7 cellular contexts compared by ENCODE assay signal in genomic region chr10:89643431-89643811, GRCh38. TPM values are rescaled to one million over a fixed set of nuclear protein-coding genes. Genes with fewer than 3 reads are reported as not detected.
DNase-seq lines count a peak whose midpoint lies in the region; ATAC-seq, FAIRE-seq and TF ChIP-seq lines count a peak whose summit lies in the region.

No MANE protein-coding gene starts in this region.

- ATAC-seq in HG02840 (IDR thresholded peaks at IDR 0.05; ENCODE audit: low FRiP score, unreplicated experiment) (peak; percentile 1), K562 (no peak), right lobe of liver (no peak)

- in situ Hi-C loops in K562 (cut with MboI): no loop called here
- in situ Hi-C loops in transverse colon (cut with MboI; ENCODE audit: low pct_ligation_motif_present in 1 of 4, low pct_unique_long_range_greater_than_20kb in 1 of 4, low sequenced_read_pairs in 3 of 4): no loop called here

- H3K4me1 ChIP-seq in K562 (replicated peaks in 1 of 2; ENCODE audit: control insufficient read depth in 2 of 2, insufficient read depth in 2 of 2, low read length in 2 of 2): peaks cover 13 to 29% of the 10 kb centered on the region in 2 experiments; a peak in 4 of 5 replicates
- peaks cover 0 to 29% (median 9%) of the 10 kb centered on the region in 4 donors for H3K4me1 ChIP-seq in right lobe of liver
- peaks cover 10 to 36% (median 22%) of the 10 kb centered on the region in 4 donors for H3K4me1 ChIP-seq in transverse colon

- H3K4me3 ChIP-seq in K562: peak overlapping the region; percentile 74
- H3K4me3 ChIP-seq in right lobe of liver: peak overlapping the region; percentile 85 to 89 (median 86)
- peak overlapping the region in 3 of 4 donors; percentile 70 to 91 (median 90) for H3K4me3 ChIP-seq in transverse colon

- H3K27ac ChIP-seq in K562 (ENCODE audit: extremely low read depth, low read depth, low read length): peak overlapping the region; percentile 52
- peak overlapping the region in 2 of 3 donors; percentile 85 to 86 for H3K27ac ChIP-seq in right lobe of liver
- H3K27ac ChIP-seq in transverse colon: peak overlapping the region; percentile 90 to 99 (median 94)

- peak overlapping the region; percentile 69 for H2AFZ ChIP-seq in K562 (ENCODE audit: low read depth, low read length)

- POLR2A ChIA-PET in K562 (lab: Yijun Ruan, JAX): interaction anchor here (0.6 to 1.5 kb wide), 8 partner anchors 10 to 93 kb away, joined by 3 to 4 read pairs (median 3); partner anchors contain the start of gene KIF20B

- WGBS in K562 (ENCODE audit: insufficient coverage, low coverage, missing lambda C conversion rate): 0% methylated on average over 2 of the region's 2 CpGs
- 2% methylated on average over 2 of the region's 2 CpGs for WGBS in right lobe of liver (ENCODE audit: insufficient coverage, low coverage, low lambda C conversion rate, missing lambda C conversion rate)
- 0 to 5% methylated on average over 2 of the region's 2 CpGs for WGBS in transverse colon (ENCODE audit: low coverage in 1 of 2), 2 donors

- FAIRE-seq in K562 (lab: Jason Lieb, UNC): no peak

- H3K9ac ChIP-seq in K562 (ENCODE audit: insufficient read depth in 1 of 2, low read depth in 2 of 2, low read length in 2 of 2): peak overlapping the region in 1 of 2 experiments; percentile 76; a peak in 2 of 4 replicates

- CTCF ChIA-PET in K562 (lab: Yijun Ruan, JAX; ENCODE audit: low intra/inter-chr PET ratio): no interaction called here

- no peak for DNase-seq in K562 (ENCODE audit: extremely low read depth in 1 of 4, low spot score in 3 of 4)
- DNase-seq in right lobe of liver: no peak
- no peak for DNase-seq in transverse colon
- no peak for DNase-seq in NCI-H510A (lab: John Stamatoyannopoulos, UW)
- no peak for DNase-seq in cerebellar nuclear complex (lab: John Stamatoyannopoulos, UW)
- no peak for DNase-seq in NCI-H524 treated with DMSO at 0.1 percent for 48 hours (lab: John Stamatoyannopoulos, UW)

- H3K79me2 ChIP-seq in K562 (ENCODE audit: control insufficient read depth, insufficient read depth, low read length): peaks cover 67% of the 10 kb centered on the region

- TF ChIP-seq CTCF in K562 (IDR thresholded peaks at IDR 0.05 in 2 of 3, conservative IDR thresholded peaks at IDR 0.05 in 1 of 3; ENCODE audit: insufficient read depth in 2 of 3, low read depth in 1 of 3, low read length in 3 of 3) (no peak), right lobe of liver (IDR thresholded peaks at IDR 0.05) (no peak), transverse colon (IDR thresholded peaks at IDR 0.05) (no peak)

- TF ChIP-seq EP300 in K562 (IDR thresholded peaks at IDR 0.05; ENCODE audit: low read length): no peak
- no peak for TF ChIP-seq EP300 in transverse colon (IDR thresholded peaks at IDR 0.05; ENCODE audit: low read depth)

- no peaks in the 10 kb centered on the region for H4K20me1 ChIP-seq in K562 (replicated peaks; ENCODE audit: control insufficient read depth, insufficient read depth, low read length)

- TSS peak; percentile 37 for BruUV-seq in K562 (replicated peaks; lab: Mats Ljungman, UMichigan)

- H3K9me1 ChIP-seq in K562 (ENCODE audit: control insufficient read depth, insufficient read depth, low read length): no peaks in the 10 kb centered on the region

- intact Hi-C loops in K562 (cut with micrococcal nuclease) (no loop called here), right lobe of liver (cut with DNase I) (no loop called here), transverse colon (cut with DNase I; ENCODE audit: low total_unique reads) (loop anchor here (5.0 kb wide), 1 partner anchor 59 kb away; the partner anchor contains the start of gene KIF20B)

- H3K4me2 ChIP-seq in K562 (ENCODE audit: insufficient read depth, low read length): peak overlapping the region; percentile 92

- no peaks in the 10 kb centered on the region for H3K27me3 ChIP-seq in K562 (ENCODE audit: control insufficient read depth in 2 of 2, insufficient read depth in 2 of 2, low read length in 2 of 2)
- H3K27me3 ChIP-seq in right lobe of liver: no peaks in the 10 kb centered on the region
- no peaks in the 10 kb centered on the region for H3K27me3 ChIP-seq in transverse colon

- no peak for TF ChIP-seq RAD21 in K562 (CRISPR knock-in tag; conservative IDR thresholded peaks at IDR 0.05 in 1 of 2, IDR thresholded peaks at IDR 0.05 in 1 of 2)

- TF ChIP-seq POLR2A in K562 (conservative IDR thresholded peaks at IDR 0.05): no peak
- no peak for TF ChIP-seq POLR2A in right lobe of liver (IDR thresholded peaks at IDR 0.05)
- no peak for TF ChIP-seq POLR2A in transverse colon (IDR thresholded peaks at IDR 0.05)

- H3K36me3 ChIP-seq in K562 (ENCODE audit: control insufficient read depth, insufficient read depth, low read length) (no peaks in the 10 kb centered on the region), right lobe of liver (no peaks in the 10 kb centered on the region), transverse colon (no peaks in the 10 kb centered on the region)

- no peaks in the 10 kb centered on the region for H3K9me3 ChIP-seq in K562 (replicated peaks; ENCODE audit: control insufficient read depth, insufficient read depth, low read depth, low read length)
- no peaks in the 10 kb centered on the region for H3K9me3 ChIP-seq in right lobe of liver
- H3K9me3 ChIP-seq in transverse colon: no peaks in the 10 kb centered on the region

TF ChIP-seq in K562, 482 proteins besides CTCF, POLR2A, EP300 and RAD21:
- TF ChIP-seq GTF2B (IDR thresholded peaks at IDR 0.05; ENCODE audit: extremely low read depth, insufficient read length) (no peak), ZNF586 (CRISPR knock-in tag; conservative IDR thresholded peaks at IDR 0.05) (no peak), FIP1L1 (IDR thresholded peaks at IDR 0.05; ENCODE audit: low read depth, low read length, poor library complexity, severe bottlenecking) (no peak), RAD51 (IDR thresholded peaks at IDR 0.05; ENCODE audit: borderline replicate concordance, low read depth) (no peak), ZKSCAN8 (CRISPR knock-in tag; IDR thresholded peaks at IDR 0.05) (no peak)

RNA-seq across cellular contexts. Expression of gene PANK1, which starts 1.6 kb away (rescaled TPM):
- 9.0 and 12.7 TPM in 2 replicates for total RNA-seq in K562 (2011; cell fraction: chromatin; rRNA removed; ENCODE audit: low replicate concordance)
- 4.2 and 5.7 TPM in 2 replicates for total RNA-seq in K562 (2011; cell fraction: nucleolus; rRNA removed)
- total RNA-seq in K562 (2011; cell fraction: nucleoplasm; rRNA removed): 5.3 and 6.6 TPM in 2 replicates
- 4.1 and 6.5 TPM in 2 replicates for total RNA-seq in K562 (2014; rRNA removed)
- 7.2 and 8.6 TPM in 2 replicates for total RNA-seq in K562 (2014; rRNA removed; fragmentation: Illumina TruSeq; extraction: Trizol)
- 10.0 and 10.7 TPM in 2 replicates for total RNA-seq in K562 (2015; rRNA removed; fragmentation: Illumina TruSeq; extraction: Trizol)
- total RNA-seq in K562 (2021): 5.9 and 6.1 TPM in 2 replicates
- 8.7 and 9.8 TPM in 2 replicates for polyA plus RNA-seq in K562 (2011; rRNA removed)
- 2.4 and 5.6 TPM in 2 replicates for polyA plus RNA-seq in K562 (2011; cell fraction: cytosol; rRNA removed)
- polyA plus RNA-seq in K562 (2011; cell fraction: nucleus; rRNA removed): 2.8 and 5.6 TPM in 2 replicates
- polyA plus RNA-seq in K562 (2012): 3.8 and 4.9 TPM in 2 replicates
- polyA plus RNA-seq in K562 (2014; fragmentation: Illumina TruSeq; extraction: Trizol): 7.9 and 8.1 TPM in 2 replicates
- polyA plus RNA-seq in K562 (2014; fragmentation: Nextera tagmentation; extraction: Ambion mirVana): 1 to 10 TPM; 1.7 to 2.5 TPM
- 3.9 and 5.5 TPM in 2 replicates for polyA plus RNA-seq in K562 (2014; rRNA removed)
- polyA minus RNA-seq in K562 (2011; rRNA and poly(A)+ RNA removed): 11.3 and 14.4 TPM in 2 replicates
- 3.3 and 6.7 TPM in 2 replicates for polyA minus RNA-seq in K562 (2011; cell fraction: cytosol; rRNA and poly(A)+ RNA removed)
- 7.0 and 15.3 TPM in 2 replicates for polyA minus RNA-seq in K562 (2011; cell fraction: nucleus; rRNA and poly(A)+ RNA removed)
- 10 to 100 TPM; 13.3 to 71.0 (median 48.6) TPM for total RNA-seq in right lobe of liver
- 10 to 100 TPM in 3 of 4 donors, 1 to 10 TPM in 1; 4.6 to 51.6 (median 36.1) TPM for total RNA-seq in transverse colon

RNA-seq across cellular contexts. Expression of gene KIF20B, which starts 58.0 kb away (rescaled TPM):
- total RNA-seq in K562 (2011; cell fraction: chromatin; rRNA removed; ENCODE audit: low replicate concordance): 22.8 and 62.2 TPM in 2 replicates
- total RNA-seq in K562 (2011; cell fraction: nucleolus; rRNA removed): 3.0 and 4.6 TPM in 2 replicates
- total RNA-seq in K562 (2011; cell fraction: nucleoplasm; rRNA removed): 8.4 and 13.4 TPM in 2 replicates
- total RNA-seq in K562 (2014; rRNA removed) (16.4 and 18.6 TPM in 2 replicates), K562 (2014; rRNA removed; fragmentation: Illumina TruSeq; extraction: Trizol) (46.9 and 57.2 TPM in 2 replicates), K562 (2015; rRNA removed; fragmentation: Illumina TruSeq; extraction: Trizol) (42.4 and 46.3 TPM in 2 replicates), K562 (2021) (45.9 and 47.6 TPM in 2 replicates), right lobe of liver (1 to 10 TPM in 5 of 6 experiments, under 1 TPM in 1; 0.97 to 3.4 (median 1.7) TPM), transverse colon (1 to 10 TPM in 3 of 4 donors, under 1 TPM in 1; 0.37 to 3.3 (median 2.5) TPM)
- polyA plus RNA-seq in K562 (2011; rRNA removed) (14.9 and 19.1 TPM in 2 replicates), K562 (2014; fragmentation: Illumina TruSeq; extraction: Trizol) (25.1 and 32.2 TPM in 2 replicates), K562 (2014; fragmentation: Nextera tagmentation; extraction: Ambion mirVana) (10 to 100 TPM; 32.9 to 56.5 TPM), K562 (2014; rRNA removed) (14.6 and 18.7 TPM in 2 replicates)
- 1.1 and 3.3 TPM in 2 replicates for polyA plus RNA-seq in K562 (2011; cell fraction: cytosol; rRNA removed)
- 5.9 and 9.0 TPM in 2 replicates for polyA plus RNA-seq in K562 (2011; cell fraction: nucleus; rRNA removed)
- 13.1 and 18.1 TPM in 2 replicates for polyA plus RNA-seq in K562 (2012)
- 49.5 and 66.4 TPM in 2 replicates for polyA minus RNA-seq in K562 (2011; rRNA and poly(A)+ RNA removed)
- polyA minus RNA-seq in K562 (2011; cell fraction: cytosol; rRNA and poly(A)+ RNA removed): 6.5 and 10.0 TPM in 2 replicates
- polyA minus RNA-seq in K562 (2011; cell fraction: nucleus; rRNA and poly(A)+ RNA removed): 9.0 and 19.9 TPM in 2 replicates
